1 cellular context compared by ENCODE assay signal in genomic region chr16:75820672-75821071, GRCh38.
TF ChIP-seq lines count a peak whose summit lies in the region.

No MANE protein-coding gene starts in this region.

TF ChIP-seq in HepG2, 621 proteins besides CTCF, POLR2A, EP300 and RAD21 (continued from another document):
- TF ChIP-seq ZBTB33 (CRISPR knock-in tag; IDR thresholded peaks at IDR 0.05), result no peak
- peak; percentile 51; the same call in 1 of the 2 replicates for TF ChIP-seq NFE2 (CRISPR knock-in tag; IDR thresholded peaks at IDR 0.05)
- no peak for TF ChIP-seq TCF7L2 (IDR thresholded peaks at IDR 0.05; ENCODE audit: low read depth, low read length)
- no peak for TF ChIP-seq ONECUT2 (CRISPR knock-in tag; IDR thresholded peaks at IDR 0.05)
- no peak for TF ChIP-seq ZNF800 (CRISPR knock-in tag; IDR thresholded peaks at IDR 0.05)
- TF ChIP-seq NFE2L2 (IDR thresholded peaks at IDR 0.05; ENCODE audit: low read length), result peak; percentile 28; the same call in 1 of the 2 replicates
